1 cellular context compared by ENCODE assay signal in the genomic region with DNA sequence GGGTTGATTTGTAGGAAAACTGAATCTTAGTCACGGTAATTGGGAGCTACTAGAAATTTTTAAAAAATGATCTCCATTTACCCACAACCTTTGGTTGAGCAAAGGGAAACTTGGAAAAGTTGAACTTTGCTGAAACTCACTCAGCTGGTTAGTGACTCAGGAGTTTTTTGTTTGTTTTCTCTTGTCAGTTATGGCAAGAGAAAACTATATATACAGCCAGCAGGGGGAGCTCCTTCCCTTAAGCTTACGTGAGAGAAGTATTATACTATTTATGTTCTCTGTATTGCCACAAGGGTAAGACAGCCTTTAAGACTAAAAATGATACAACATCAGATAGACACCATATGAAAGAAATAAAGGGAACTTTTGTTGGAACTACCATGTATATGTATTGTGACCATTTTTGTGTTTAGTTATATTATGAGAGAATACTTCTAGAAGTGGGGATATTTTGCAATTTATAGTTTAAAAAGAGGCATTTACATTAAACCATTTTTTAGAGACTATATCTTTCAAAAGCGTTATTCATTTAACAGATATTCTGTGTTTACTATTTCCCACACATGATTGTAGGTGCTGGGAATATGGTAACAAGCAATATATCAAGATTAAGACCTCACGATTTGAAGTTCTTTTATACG.
TF ChIP-seq lines count a peak whose summit lies in the region.

No MANE protein-coding gene starts in this region.

TF ChIP-seq in endothelial cell of umbilical vein, 7 proteins besides CTCF, POLR2A, EP300 and RAD21 (continued from another document):
- no peak for TF ChIP-seq JUN (IDR thresholded peaks at IDR 0.05; ENCODE audit: borderline replicate concordance, insufficient read depth, insufficient read length, low read depth)
